2 cellular contexts compared by ENCODE assay signal in the genomic region with DNA sequence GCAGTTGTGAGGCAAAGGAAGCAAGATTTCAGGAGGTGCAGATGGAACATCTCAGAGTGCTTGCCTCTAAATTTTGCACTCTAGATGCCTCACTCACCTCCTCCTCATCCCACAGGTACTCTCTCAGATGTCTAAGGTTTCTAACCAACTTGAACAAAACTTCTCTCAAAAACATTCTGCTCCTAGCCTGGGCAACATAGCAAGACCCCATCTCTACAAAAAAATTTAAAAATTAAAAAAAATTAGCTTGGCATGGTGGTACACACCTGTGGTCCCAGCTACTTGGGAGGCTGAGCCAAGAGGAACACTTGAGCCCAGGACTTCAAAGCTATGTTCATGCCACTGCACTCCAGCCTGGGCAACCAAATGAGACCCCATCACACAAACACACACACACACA.
TF ChIP-seq lines count a peak whose summit lies in the region.

No MANE protein-coding gene starts in this region.

TF ChIP-seq in HEK293, 187 proteins besides CTCF, POLR2A, EP300 and RAD21:
- no peak for TF ChIP-seq ZNF707 (tag by site-specific recombination; IDR thresholded peaks at IDR 0.05)
- peak; percentile 82 for TF ChIP-seq ZNF121 (tag by site-specific recombination; IDR thresholded peaks at IDR 0.05)

TF ChIP-seq in K562, 482 proteins besides CTCF, POLR2A, EP300 and RAD21:
- TF ChIP-seq LCOR (CRISPR knock-in tag; IDR thresholded peaks at IDR 0.05) (0 out of 2 replicates have a peak, but pooled peaks have one; percentile 20), CBX1 (IDR thresholded peaks at IDR 0.05; ENCODE audit: low read depth) (no peak), ZNF121 (CRISPR knock-in tag; conservative IDR thresholded peaks at IDR 0.05) (peak; percentile 100)
- TF ChIP-seq, protein P1, sequence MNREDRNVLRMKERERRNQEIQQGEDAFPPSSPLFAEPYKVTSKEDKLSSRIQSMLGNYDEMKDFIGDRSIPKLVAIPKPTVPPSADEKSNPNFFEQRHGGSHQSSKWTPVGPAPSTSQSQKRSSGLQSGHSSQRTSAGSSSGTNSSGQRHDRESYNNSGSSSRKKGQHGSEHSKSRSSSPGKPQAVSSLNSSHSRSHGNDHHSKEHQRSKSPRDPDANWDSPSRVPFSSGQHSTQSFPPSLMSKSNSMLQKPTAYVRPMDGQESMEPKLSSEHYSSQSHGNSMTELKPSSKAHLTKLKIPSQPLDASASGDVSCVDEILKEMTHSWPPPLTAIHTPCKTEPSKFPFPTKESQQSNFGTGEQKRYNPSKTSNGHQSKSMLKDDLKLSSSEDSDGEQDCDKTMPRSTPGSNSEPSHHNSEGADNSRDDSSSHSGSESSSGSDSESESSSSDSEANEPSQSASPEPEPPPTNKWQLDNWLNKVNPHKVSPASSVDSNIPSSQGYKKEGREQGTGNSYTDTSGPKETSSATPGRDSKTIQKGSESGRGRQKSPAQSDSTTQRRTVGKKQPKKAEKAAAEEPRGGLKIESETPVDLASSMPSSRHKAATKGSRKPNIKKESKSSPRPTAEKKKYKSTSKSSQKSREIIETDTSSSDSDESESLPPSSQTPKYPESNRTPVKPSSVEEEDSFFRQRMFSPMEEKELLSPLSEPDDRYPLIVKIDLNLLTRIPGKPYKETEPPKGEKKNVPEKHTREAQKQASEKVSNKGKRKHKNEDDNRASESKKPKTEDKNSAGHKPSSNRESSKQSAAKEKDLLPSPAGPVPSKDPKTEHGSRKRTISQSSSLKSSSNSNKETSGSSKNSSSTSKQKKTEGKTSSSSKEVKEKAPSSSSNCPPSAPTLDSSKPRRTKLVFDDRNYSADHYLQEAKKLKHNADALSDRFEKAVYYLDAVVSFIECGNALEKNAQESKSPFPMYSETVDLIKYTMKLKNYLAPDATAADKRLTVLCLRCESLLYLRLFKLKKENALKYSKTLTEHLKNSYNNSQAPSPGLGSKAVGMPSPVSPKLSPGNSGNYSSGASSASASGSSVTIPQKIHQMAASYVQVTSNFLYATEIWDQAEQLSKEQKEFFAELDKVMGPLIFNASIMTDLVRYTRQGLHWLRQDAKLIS (CRISPR knock-in tag; IDR thresholded peaks at IDR 0.05), result 0 out of 2 replicates have a peak, but pooled peaks have one; percentile 45
